12 cellular contexts compared by ENCODE assay signal in genomic region chr17:67272312-67273050, GRCh38. TPM values are rescaled to one million over a fixed set of nuclear protein-coding genes. Genes with fewer than 3 reads are reported as not detected.
DNase-seq lines count a peak whose midpoint lies in the region; ATAC-seq, FAIRE-seq and TF ChIP-seq lines count a peak whose summit lies in the region.
"Had no signal": no experiment of that assay in that cellular context is flagged by ENCODE, and none has a peak within 500 bp of the region (broad histone marks: within the 10 kb centered on the region; RNA-seq: fewer than 3 reads in every experiment).

No MANE protein-coding gene starts in this region.

- no peak overlapping the region for H3K4me2 ChIP-seq in astrocyte (ENCODE audit: low read length)

- H3K27me3 ChIP-seq in astrocyte (ENCODE audit: insufficient read depth, low read length) (no peaks in the 10 kb centered on the region), kidney epithelial cell (ENCODE audit: control insufficient read depth, insufficient read depth, low read length) (no peaks in the 10 kb centered on the region)
- H3K27me3 ChIP-seq: heart right ventricle had no signal

- H3K4me1 ChIP-seq in astrocyte (ENCODE audit: insufficient read depth, low read length): no peaks in the 10 kb centered on the region

- H3K79me2 ChIP-seq in astrocyte (ENCODE audit: insufficient read depth, low read length): no peaks in the 10 kb centered on the region

- H3K27ac Mint-ChIP-seq in astrocyte (ENCODE audit: unreplicated experiment): no peak overlapping the region
- H3K27ac Mint-ChIP-seq: stimulated activated naive CD8-positive, alpha-beta T cell treated with anti-CD3 and anti-CD28 coated beads, Interleukin-15, amount 100 ng/mL, for 72 hours had no signal

- H3K4me1 Mint-ChIP-seq in astrocyte (ENCODE audit: low read depth, unreplicated experiment): no peaks in the 10 kb centered on the region
- H3K4me1 Mint-ChIP-seq: stimulated activated naive CD8-positive, alpha-beta T cell treated with anti-CD3 and anti-CD28 coated beads, Interleukin-15, amount 100 ng/mL, for 72 hours had no signal

- TF ChIP-seq CTCF in D721Med (IDR thresholded peaks at IDR 0.05; ENCODE audit: insufficient read depth, missing control alignments): peak; percentile 55
- TF ChIP-seq CTCF in astrocyte (IDR thresholded peaks at IDR 0.05; ENCODE audit: insufficient read depth, low read depth, low read length): peak; percentile 45
- peak; percentile 25 for TF ChIP-seq CTCF in kidney epithelial cell (IDR thresholded peaks at IDR 0.05; ENCODE audit: insufficient read depth, low read length, poor library complexity, severe bottlenecking)

- H4K20me1 ChIP-seq in astrocyte (ENCODE audit: insufficient read depth, low read length): no peaks in the 10 kb centered on the region

- no peaks in the 10 kb centered on the region for H3K36me3 ChIP-seq in astrocyte (ENCODE audit: insufficient read depth, low read length)
- H3K36me3 ChIP-seq in kidney epithelial cell (ENCODE audit: control insufficient read depth, insufficient read depth, low read length): no peaks in the 10 kb centered on the region
- H3K36me3 ChIP-seq: heart right ventricle had no signal

- no peak overlapping the region for H3K27ac ChIP-seq in astrocyte (ENCODE audit: low read depth, low read length)
- H3K27ac ChIP-seq: heart right ventricle had no signal

- H2AFZ ChIP-seq in astrocyte (ENCODE audit: low read depth, low read length): no peak overlapping the region

- no peaks in the 10 kb centered on the region for H3K36me3 Mint-ChIP-seq in astrocyte (ENCODE audit: low read depth, unreplicated experiment)

- peaks cover 4% of the 10 kb centered on the region for H3K27me3 Mint-ChIP-seq in astrocyte (ENCODE audit: low read depth, unreplicated experiment)
- H3K27me3 Mint-ChIP-seq: stimulated activated naive CD8-positive, alpha-beta T cell treated with anti-CD3 and anti-CD28 coated beads, Interleukin-15, amount 100 ng/mL, for 72 hours had no signal

- H3K9me3 Mint-ChIP-seq in astrocyte (ENCODE audit: unreplicated experiment): no peaks in the 10 kb centered on the region
- H3K9me3 Mint-ChIP-seq: stimulated activated naive CD8-positive, alpha-beta T cell treated with anti-CD3 and anti-CD28 coated beads, Interleukin-15, amount 100 ng/mL, for 72 hours had no signal

- H3K4me3 ChIP-seq in astrocyte (ENCODE audit: insufficient read depth, low read depth, low read length) (no peak overlapping the region), kidney epithelial cell (ENCODE audit: low read depth, low read length) (no peak overlapping the region)
- H3K4me3 ChIP-seq: heart right ventricle had no signal

- DNase-seq in D721Med (ENCODE audit: insufficient read length, low spot score) (no peak), HT1080 (ENCODE audit: low read depth) (peak; percentile 38), astrocyte (ENCODE audit: low read depth) (no peak), kidney epithelial cell (ENCODE audit: low read depth) (no peak), OCI-M2 (lab: John Stamatoyannopoulos, UW; ENCODE audit: unreplicated experiment) (no peak)
- no peak for DNase-seq in activated T-cell treated with anti-CD3 and anti-CD28 coated beads, Interleukin-2, amount 50 U/mL, for 48 hours
- DNase-seq in activated CD4-positive, CD25-positive, alpha-beta regulatory T cell (lab: John Stamatoyannopoulos, UW): no peak
- DNase-seq: activated CD8-positive, alpha-beta memory T cell treated with anti-CD3 and anti-CD28 coated beads, Interleukin-2, amount 50 U/mL, for 48 hours; heart right ventricle; NCI-H2171; stimulated activated naive CD8-positive, alpha-beta T cell treated with anti-CD3 and anti-CD28 coated beads, Interleukin-15, amount 100 ng/mL, for 72 hours had no signal

- H3K4me3 Mint-ChIP-seq in astrocyte (ENCODE audit: unreplicated experiment): no peak overlapping the region
- H3K4me3 Mint-ChIP-seq: stimulated activated naive CD8-positive, alpha-beta T cell treated with anti-CD3 and anti-CD28 coated beads, Interleukin-15, amount 100 ng/mL, for 72 hours had no signal

- H3K9me3 ChIP-seq in astrocyte (ENCODE audit: insufficient read depth, low read depth, low read length): no peaks in the 10 kb centered on the region
- H3K9me3 ChIP-seq: heart right ventricle had no signal

- no peak overlapping the region for H3K9ac ChIP-seq in astrocyte (ENCODE audit: low read length)

- FAIRE-seq in D721Med (lab: Jason Lieb, UNC): no peak
- no peak for FAIRE-seq in astrocyte (lab: Jason Lieb, UNC)

- no peak for ATAC-seq in GM19328 (IDR thresholded peaks at IDR 0.05; ENCODE audit: unreplicated experiment)
- ATAC-seq: heart right ventricle; stimulated activated naive CD8-positive, alpha-beta T cell treated with anti-CD3 and anti-CD28 coated beads, Interleukin-15, amount 100 ng/mL, for 72 hours had no signal

RNA-seq across cellular contexts. Expression of gene HELZ, which starts 27.5 kb away (rescaled TPM):
- 15.1 and 16.5 TPM in 2 replicates for total RNA-seq in HT1080 (2014; rRNA removed; shearing (Covaris generic))
- 8.1 and 10.9 TPM in 2 replicates for polyA plus RNA-seq in HT1080 (2015; cell fraction: cytosol; rRNA removed)
- 13.3 and 14.3 TPM in 2 replicates for polyA plus RNA-seq in HT1080 (2015; cell fraction: nucleus; rRNA removed)
- total RNA-seq in astrocyte (51.2 and 53.4 TPM in 2 replicates), kidney epithelial cell (14.8 and 15.5 TPM in 2 replicates)
